In the genomic region with DNA sequence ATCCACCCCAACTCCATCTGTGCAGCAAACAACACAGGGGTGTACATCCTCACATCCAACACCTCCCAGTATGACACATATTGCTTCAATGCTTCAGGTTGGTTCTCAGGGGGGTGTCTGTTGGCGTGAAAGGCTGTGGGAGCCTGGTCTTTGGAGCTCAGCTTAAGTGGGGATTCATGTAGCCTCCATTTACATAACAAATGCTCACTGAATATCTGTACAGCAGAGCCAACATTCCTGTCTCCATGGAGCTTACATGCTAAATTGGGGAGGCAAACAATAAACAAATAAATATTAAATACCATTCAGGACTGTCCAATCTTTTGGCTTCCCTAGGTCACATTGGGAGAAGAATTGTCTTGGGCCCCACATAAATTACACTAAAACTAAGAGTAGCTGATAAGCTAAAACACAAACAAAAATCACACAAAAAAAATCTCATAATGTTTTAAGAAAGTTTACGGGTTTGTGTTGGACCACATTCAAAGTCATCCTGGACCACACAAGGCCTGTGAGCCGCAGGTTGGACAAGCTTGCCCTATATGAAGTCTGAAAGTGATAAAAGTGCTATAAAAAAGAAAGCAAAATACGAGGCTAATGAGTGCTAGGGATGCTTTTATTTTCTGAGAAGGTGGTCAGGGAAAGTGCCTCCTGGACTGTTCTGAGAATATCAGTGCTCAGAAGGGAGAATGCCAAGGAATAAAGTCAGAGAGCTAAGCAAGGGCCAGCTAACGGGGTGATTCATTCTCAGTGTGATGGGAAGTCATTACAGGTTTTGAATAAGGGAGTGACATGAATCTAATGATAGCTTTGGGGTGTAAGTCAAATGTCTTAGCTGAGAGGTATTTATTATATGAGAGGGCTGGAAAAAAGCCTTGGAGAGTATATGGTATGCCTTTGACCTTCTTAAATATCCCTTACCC, we compare ENCODE assay signal across 13 cellular contexts. TPM values are rescaled to one million over a fixed set of nuclear protein-coding genes. Genes with fewer than 3 reads are reported as not detected.
DNase-seq lines count a peak whose midpoint lies in the region; ATAC-seq and TF ChIP-seq lines count a peak whose summit lies in the region.
"Had no signal": no experiment of that assay in that cellular context is flagged by ENCODE, and none has a peak within 500 bp of the region (broad histone marks: within the 10 kb centered on the region; RNA-seq: fewer than 3 reads in every experiment).

No MANE protein-coding gene starts in this region.

- peaks cover 90% of the 10 kb centered on the region for H3K4me1 Mint-ChIP-seq in CD8-positive, alpha-beta T cell (ENCODE audit: low read depth)

- peak overlapping the region; percentile 32 for H3K27ac ChIP-seq in CD8-positive, alpha-beta T cell (ENCODE audit: low read depth, low read length)
- peak overlapping the region; percentile 22 for H3K27ac ChIP-seq in HUES48 (ENCODE audit: low read depth, low read length)
- peak overlapping the region; percentile 20 for H3K27ac ChIP-seq in mammary epithelial cell (ENCODE audit: insufficient read depth, low read depth, low read length)
- H3K27ac ChIP-seq in prostate gland = peak overlapping the region; percentile 28 to 30
- H3K27ac ChIP-seq: psoas muscle had no signal

- no peak overlapping the region for H3K4me3 ChIP-seq in CD8-positive, alpha-beta T cell (ENCODE audit: low read depth, low read length)
- H3K4me3 ChIP-seq in HUES48 (ENCODE audit: low read depth, low read length) (no peak overlapping the region), mammary epithelial cell (replicated peaks in 1 of 3; ENCODE audit: insufficient read depth in 1 of 3, low read depth in 2 of 3, low read length in 3 of 3) (no peak overlapping the region), prostate gland (no peak overlapping the region)
- H3K4me3 ChIP-seq: psoas muscle had no signal

- H3K27me3 ChIP-seq in CD8-positive, alpha-beta T cell (ENCODE audit: insufficient read depth, low read length) = no peaks in the 10 kb centered on the region
- no peaks in the 10 kb centered on the region for H3K27me3 ChIP-seq in HUES48 (ENCODE audit: control insufficient read depth, insufficient read depth, low read length)
- H3K27me3 ChIP-seq in mammary epithelial cell (ENCODE audit: insufficient read depth, low read length) = no peaks in the 10 kb centered on the region
- H3K27me3 ChIP-seq in prostate gland (replicated peaks; ENCODE audit: insufficient read depth) = no peaks in the 10 kb centered on the region

- H3K4me2 ChIP-seq in mammary epithelial cell (ENCODE audit: insufficient read depth, low read depth, low read length) = no peak overlapping the region

- H3K36me3 Mint-ChIP-seq in CD8-positive, alpha-beta T cell = peaks cover 87% of the 10 kb centered on the region

- peak overlapping the region; percentile 89 for H3K27ac Mint-ChIP-seq in CD8-positive, alpha-beta T cell

- peaks cover 89% of the 10 kb centered on the region for H3K4me1 ChIP-seq in CD8-positive, alpha-beta T cell (ENCODE audit: insufficient read depth, low read length)
- H3K4me1 ChIP-seq in HUES48 (ENCODE audit: control insufficient read depth, insufficient read depth, low read length) = peaks cover 9% of the 10 kb centered on the region; the same call in 1 of the 2 replicates
- H3K4me1 ChIP-seq in mammary epithelial cell (ENCODE audit: insufficient read depth, low read length) = peaks cover 31% of the 10 kb centered on the region
- H3K4me1 ChIP-seq in prostate gland (replicated peaks) = peaks cover 9% of the 10 kb centered on the region

- CTCF ChIA-PET in CD8-positive, alpha-beta T cell (lab: Charles Lee) = interaction anchor here (1.1 to 5.3 kb wide), 9 partner anchors 9 to 211 kb away, joined by 3 to 80 read pairs (median 7); partner anchors contain the start of gene CD44
- CTCF ChIA-PET in mammary epithelial cell (lab: Charles Lee; ENCODE audit: low non-redundant PET) (no interaction called here), HEK293T (lab: Yijun Ruan, JAX) (no interaction called here)

- no peak for TF ChIP-seq POLR2A in prostate gland (IDR thresholded peaks at IDR 0.05)

- in situ Hi-C loops in mammary epithelial cell (cut with MboI; ENCODE audit: low sequenced_read_pairs in 2 of 2) = no loop called here

- 96% methylated on average over 5 of the region's 5 CpGs for WGBS in mammary epithelial cell (ENCODE audit: low coverage, missing lambda C conversion rate)
- 35% methylated on average over 5 of the region's 5 CpGs for WGBS in prostate gland

- H3K27me3 Mint-ChIP-seq in CD8-positive, alpha-beta T cell (ENCODE audit: low read depth) = no peaks in the 10 kb centered on the region

- BruUV-seq in mammary epithelial cell (replicated peaks; lab: Mats Ljungman, UMichigan) = TSS peak; percentile 7

- H3K9ac ChIP-seq in HUES48 (ENCODE audit: low read depth, low read length) (no peak overlapping the region), mammary epithelial cell (ENCODE audit: insufficient read depth, low read length) (no peak overlapping the region)

- H3K9me3 ChIP-seq in CD8-positive, alpha-beta T cell (ENCODE audit: low read length) = no peaks in the 10 kb centered on the region
- H3K9me3 ChIP-seq in HUES48 (ENCODE audit: control insufficient read depth, insufficient read depth, low read length) (no peaks in the 10 kb centered on the region), mammary epithelial cell (replicated peaks; ENCODE audit: insufficient read depth, low read length) (no peaks in the 10 kb centered on the region), prostate gland (no peaks in the 10 kb centered on the region)
- H3K9me3 ChIP-seq: psoas muscle had no signal

- no peak overlapping the region for H2AFZ ChIP-seq in mammary epithelial cell (ENCODE audit: low read depth, low read length)

- POLR2A ChIA-PET in CD8-positive, alpha-beta T cell (lab: Charles Lee) = interaction anchor here (0.6 to 13.9 kb wide), 7 partner anchors 9 to 147 kb away, joined by 3 to 203 read pairs (median 4); partner anchors contain the start of gene CD44
- POLR2A ChIA-PET in HEK293T (lab: Yijun Ruan, JAX) = no interaction called here

- DNase-seq in CD8-positive, alpha-beta T cell = no peak
- DNase-seq in mammary epithelial cell = no peak
- no peak for DNase-seq in prostate gland (ENCODE audit: low spot score)
- no peak for DNase-seq in T-helper 9 cell
- no peak for DNase-seq in HEK293T (ENCODE audit: extremely low spot score)
- no peak for DNase-seq in stimulated activated CD4-positive, alpha-beta T cell treated with anti-CD3 and anti-CD28 coated beads, Interleukin-15, amount 100 ng/mL, for 24 hours
- DNase-seq in H4 (ENCODE audit: low spot score) = no peak
- DNase-seq: activated CD8-positive, alpha-beta memory T cell treated with anti-CD3 and anti-CD28 coated beads, Interleukin-2, amount 50 U/mL, for 4 hours; Kasumi-1; NCI-H510A; psoas muscle; stimulated activated CD8-positive, alpha-beta memory T cell treated with anti-CD3 and anti-CD28 coated beads, Interleukin-4, amount 100 ng/mL, for 48 hours had no signal

- H3K36me3 ChIP-seq in CD8-positive, alpha-beta T cell (ENCODE audit: insufficient read depth, low read length) = peaks cover 47% of the 10 kb centered on the region
- H3K36me3 ChIP-seq in HUES48 (ENCODE audit: control insufficient read depth, insufficient read depth, low read length) (no peaks in the 10 kb centered on the region; the same call in 1 of the 2 replicates), mammary epithelial cell (ENCODE audit: insufficient read depth, low read length) (peaks cover 82% of the 10 kb centered on the region), prostate gland (no peaks in the 10 kb centered on the region)

- no peak for ATAC-seq in CD8-positive, alpha-beta T cell

- H3K9me3 Mint-ChIP-seq in CD8-positive, alpha-beta T cell = no peaks in the 10 kb centered on the region

- peak overlapping the region; percentile 26 for H3K4me3 Mint-ChIP-seq in CD8-positive, alpha-beta T cell

- H3K79me2 ChIP-seq in mammary epithelial cell (ENCODE audit: insufficient read depth, low read length) = peaks cover 90% of the 10 kb centered on the region

- H4K20me1 ChIP-seq in mammary epithelial cell (ENCODE audit: insufficient read depth, low read length) = peaks cover 18% of the 10 kb centered on the region

- dilution Hi-C loops in mammary epithelial cell (cut with HindIII; ENCODE audit: low sequenced_read_pairs) = loop anchor here (5.0 kb wide), 1 partner anchor 48 kb away; no protein-coding TSS in a partner anchor

- no peak for TF ChIP-seq CTCF in CD8-positive, alpha-beta T cell (IDR thresholded peaks at IDR 0.05)
- TF ChIP-seq CTCF in mammary epithelial cell (conservative IDR thresholded peaks at IDR 0.05 in 1 of 2, IDR thresholded peaks at IDR 0.05 in 1 of 2; ENCODE audit: extremely low read depth in 1 of 2, insufficient read depth in 1 of 2, low read depth in 1 of 2, low read length in 2 of 2) (no peak), prostate gland (IDR thresholded peaks at IDR 0.05) (no peak)

- intact Hi-C loops in CD8-positive, alpha-beta T cell (cut with DNase I, micrococcal nuclease) = loop anchor here in 1 of 2 experiments (5.0 kb wide), 2 partner anchors 37 to 127 kb away; no protein-coding TSS in a partner anchor
- intact Hi-C loops in mammary epithelial cell (cut with micrococcal nuclease) = no loop called here
- intact Hi-C loops in prostate gland (cut with DNase I) = no loop called here

TF ChIP-seq in HEK293T, 16 proteins besides CTCF, POLR2A, EP300 and RAD21:
- TF ChIP-seq TARDBP (IDR thresholded peaks at IDR 0.05) (no peak), NFRKB (IDR thresholded peaks at IDR 0.05) (no peak), LEF1 (IDR thresholded peaks at IDR 0.05; ENCODE audit: borderline replicate concordance) (no peak), BHLHE40 (IDR thresholded peaks at IDR 0.05; ENCODE audit: borderline replicate concordance) (no peak), HDGF (IDR thresholded peaks at IDR 0.05; ENCODE audit: borderline replicate concordance) (no peak), PKNOX1 (IDR thresholded peaks at IDR 0.05) (no peak), ARNT (IDR thresholded peaks at IDR 0.05) (no peak), FOXA1 (IDR thresholded peaks at IDR 0.05) (no peak), L3MBTL2 (conservative IDR thresholded peaks at IDR 0.05) (no peak), ELF4 (IDR thresholded peaks at IDR 0.05) (no peak), FOXK2 (IDR thresholded peaks at IDR 0.05) (no peak)
TF ChIP-seq in HEK293T: peak in this region for 0.

RNA-seq across cellular contexts. Expression of gene CD44, which starts 41.6 kb away (rescaled TPM):
- 1,000 to 10,000 TPM; 1,070 to 1,104 TPM for total RNA-seq in CD8-positive, alpha-beta T cell
- total RNA-seq in mammary epithelial cell (1,000 to 10,000 TPM; 1,362 to 2,544 TPM), prostate gland (100 to 1,000 TPM; 166 to 203 TPM)
- polyA plus RNA-seq in mammary epithelial cell = 2,091 TPM
- 2,638 TPM for polyA minus RNA-seq in mammary epithelial cell
- total RNA-seq in H4 (2014; rRNA removed; shearing (Covaris generic)) = 211 and 238 TPM in 2 replicates
